15 cellular contexts compared by ENCODE assay signal in the genomic region with DNA sequence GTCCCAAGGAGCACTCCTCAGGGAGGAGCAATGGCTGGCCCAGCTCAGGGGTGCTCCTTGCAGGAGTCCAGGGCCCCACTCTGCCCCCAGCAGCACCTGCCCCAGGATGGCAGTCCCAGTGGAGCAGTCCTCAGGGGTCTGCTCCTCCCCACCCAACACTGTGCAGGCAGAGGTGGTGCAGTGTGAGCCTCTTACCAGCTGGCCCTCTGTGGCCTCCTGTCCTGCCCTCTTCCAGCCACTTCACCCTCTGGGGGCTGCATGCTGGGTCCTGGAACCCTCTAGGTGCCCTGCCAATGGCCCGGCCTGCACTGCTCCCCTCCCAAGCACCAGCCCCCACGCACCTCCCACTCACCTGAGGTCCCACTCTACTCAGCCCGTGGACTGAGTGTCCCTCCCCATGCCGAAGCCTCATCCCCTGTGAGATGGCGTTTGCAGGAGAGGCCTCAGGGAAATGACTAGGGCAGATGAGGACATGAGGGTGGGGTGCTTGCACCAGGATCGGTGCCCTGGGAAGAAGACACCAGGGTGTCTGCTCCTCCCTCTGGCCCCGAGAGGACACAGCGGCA.
"Had no signal": no experiment of that assay in that cellular context is flagged by ENCODE, and none has a peak within 500 bp of the region (broad histone marks: within the 10 kb centered on the region; RNA-seq: fewer than 3 reads in every experiment).

No MANE protein-coding gene starts in this region.

- H3K4me3 ChIP-seq: gastrocnemius medialis, heart left ventricle, psoas muscle had no signal

- H3K4me1 ChIP-seq: gastrocnemius medialis, psoas muscle had no signal

- H3K36me3 Mint-ChIP-seq: memory B cell had no signal

- H3K27ac ChIP-seq: gastrocnemius medialis, heart left ventricle, psoas muscle had no signal

- DNase-seq: activated CD4-positive, alpha-beta T cell treated with anti-CD3 and anti-CD28 coated beads, Interleukin-2, amount 50 U/mL, for 48 hours; activated naive CD4-positive, alpha-beta T cell treated with anti-CD3 and anti-CD28 coated beads for 36 hours; activated naive CD8-positive, alpha-beta T cell treated with anti-CD3 and anti-CD28 coated beads, Interleukin-2, amount 50 U/mL, for 24 hours; aorta; cerebellar nuclear complex; dermis blood vessel endothelial cell; effector memory CD8-positive, alpha-beta T cell; gastrocnemius medialis; left colon; nephron progenitor cell; psoas muscle had no signal

- H3K4me3 Mint-ChIP-seq: activated naive CD4-positive, alpha-beta T cell treated with anti-CD3 and anti-CD28 coated beads for 36 hours; activated naive CD8-positive, alpha-beta T cell treated with anti-CD3 and anti-CD28 coated beads, Interleukin-2, amount 50 U/mL, for 24 hours; effector memory CD8-positive, alpha-beta T cell; memory B cell; nephron progenitor cell; stimulated activated naive CD8-positive, alpha-beta T cell treated with anti-CD3 and anti-CD28 coated beads, Interleukin-15, Interleukin-2, amounts not matched to agents 100 ng/mL and 50 ng/mL, for 24 hours; T-helper 2 cell treated with Interferon-gamma antibody and Interleukin-4, amounts not matched to agents 5 μg/mL and 100 μg/mL, for 36 hours had no signal

- H3K9me3 Mint-ChIP-seq: activated naive CD4-positive, alpha-beta T cell treated with anti-CD3 and anti-CD28 coated beads for 36 hours; activated naive CD8-positive, alpha-beta T cell treated with anti-CD3 and anti-CD28 coated beads, Interleukin-2, amount 50 U/mL, for 24 hours; effector memory CD8-positive, alpha-beta T cell; memory B cell; nephron progenitor cell; stimulated activated naive CD8-positive, alpha-beta T cell treated with anti-CD3 and anti-CD28 coated beads, Interleukin-15, Interleukin-2, amounts not matched to agents 100 ng/mL and 50 ng/mL, for 24 hours; T-helper 2 cell treated with Interferon-gamma antibody and Interleukin-4, amounts not matched to agents 5 μg/mL and 100 μg/mL, for 36 hours had no signal

- H3K27ac Mint-ChIP-seq: activated naive CD4-positive, alpha-beta T cell treated with anti-CD3 and anti-CD28 coated beads for 36 hours; activated naive CD8-positive, alpha-beta T cell treated with anti-CD3 and anti-CD28 coated beads, Interleukin-2, amount 50 U/mL, for 24 hours; effector memory CD8-positive, alpha-beta T cell; memory B cell; nephron progenitor cell; stimulated activated naive CD8-positive, alpha-beta T cell treated with anti-CD3 and anti-CD28 coated beads, Interleukin-15, Interleukin-2, amounts not matched to agents 100 ng/mL and 50 ng/mL, for 24 hours; T-helper 2 cell treated with Interferon-gamma antibody and Interleukin-4, amounts not matched to agents 5 μg/mL and 100 μg/mL, for 36 hours had no signal

- H3K9me3 ChIP-seq: gastrocnemius medialis, heart left ventricle, psoas muscle had no signal

- H3K36me3 ChIP-seq: gastrocnemius medialis, heart left ventricle had no signal

- H3K4me1 Mint-ChIP-seq: activated naive CD8-positive, alpha-beta T cell treated with anti-CD3 and anti-CD28 coated beads, Interleukin-2, amount 50 U/mL, for 24 hours; memory B cell had no signal
